8 cellular contexts compared by ENCODE assay signal in genomic region chr12:51216652-51217051, GRCh38. TPM values are rescaled to one million over a fixed set of nuclear protein-coding genes. Genes with fewer than 3 reads are reported as not detected.
DNase-seq lines count a peak whose midpoint lies in the region; ATAC-seq and TF ChIP-seq lines count a peak whose summit lies in the region.

No MANE protein-coding gene starts in this region.

- in situ Hi-C loops in KBM-7 (cut with MboI; ENCODE audit: low pct_unique_long_range_greater_than_20kb, low sequenced_read_pairs), result no loop called here

- H3K27ac ChIP-seq in CD4-positive, CD25-positive, alpha-beta regulatory T cell (ENCODE audit: insufficient read depth, low read length, poor library complexity, severe bottlenecking), result peak overlapping the region; percentile 92
- H3K27ac ChIP-seq in OCI-LY1 (ENCODE audit: low read depth, low read length, poor library complexity, severe bottlenecking) (no peak overlapping the region), ovary (peak overlapping the region; percentile 98 to 99)

- H3F3A ChIP-seq in OCI-LY1 (ENCODE audit: insufficient read depth, low read length), result peaks cover 13% of the 10 kb centered on the region; the same call in 1 of the 2 replicates

- no peaks in the 10 kb centered on the region for H3K9me3 ChIP-seq in CD4-positive, CD25-positive, alpha-beta regulatory T cell (ENCODE audit: control insufficient read depth in 2 of 2, low read length in 2 of 2)
- H3K9me3 ChIP-seq in OCI-LY1 (ENCODE audit: low read length), result no peaks in the 10 kb centered on the region
- H3K9me3 ChIP-seq in ovary, result no peaks in the 10 kb centered on the region

- no peak overlapping the region for H2AFZ ChIP-seq in OCI-LY1 (ENCODE audit: low read length)

- 7 to 16% (median 11%) methylated on average over 7 of the region's 7 CpGs for WGBS in ovary, 3 donors

- H3K36me3 ChIP-seq in CD4-positive, CD25-positive, alpha-beta regulatory T cell (ENCODE audit: control insufficient read depth, insufficient read depth, low read length), result no peaks in the 10 kb centered on the region
- H3K36me3 ChIP-seq in OCI-LY1 (ENCODE audit: insufficient read depth, low read length), result no peaks in the 10 kb centered on the region; the same call in 1 of the 2 replicates
- H3K36me3 ChIP-seq in ovary, result no peaks in the 10 kb centered on the region

- no peaks in the 10 kb centered on the region for H3K27me3 ChIP-seq in CD4-positive, CD25-positive, alpha-beta regulatory T cell (ENCODE audit: control insufficient read depth, insufficient read depth, low read length)
- H3K27me3 ChIP-seq in OCI-LY1 (ENCODE audit: insufficient read depth, low read length) (no peaks in the 10 kb centered on the region), ovary (no peaks in the 10 kb centered on the region)

- no peaks in the 10 kb centered on the region for H4K20me1 ChIP-seq in OCI-LY1 (ENCODE audit: insufficient read depth, low read length)

- no peaks in the 10 kb centered on the region for H3K9me3 Mint-ChIP-seq in CD4-positive, CD25-positive, alpha-beta regulatory T cell
- no peaks in the 10 kb centered on the region for H3K9me3 Mint-ChIP-seq in endothelial cell (ENCODE audit: unreplicated experiment)

- H3K4me2 ChIP-seq in OCI-LY1 (ENCODE audit: low read length), result no peak overlapping the region

- peak overlapping the region; percentile 79 to 88 (median 82) for H3K4me3 Mint-ChIP-seq in CD4-positive, CD25-positive, alpha-beta regulatory T cell
- peak overlapping the region; percentile 78 for H3K4me3 Mint-ChIP-seq in endothelial cell (ENCODE audit: unreplicated experiment)

- peak overlapping the region; percentile 88 to 97 (median 95) for H3K27ac Mint-ChIP-seq in CD4-positive, CD25-positive, alpha-beta regulatory T cell
- H3K27ac Mint-ChIP-seq in endothelial cell (ENCODE audit: unreplicated experiment), result peak overlapping the region; percentile 65

- no peaks in the 10 kb centered on the region for H3K79me2 ChIP-seq in OCI-LY1 (ENCODE audit: insufficient read depth, low read length)

- peaks cover 9% of the 10 kb centered on the region for H3K36me3 Mint-ChIP-seq in CD4-positive, CD25-positive, alpha-beta regulatory T cell
- H3K36me3 Mint-ChIP-seq in endothelial cell (ENCODE audit: low read depth, unreplicated experiment), result no peaks in the 10 kb centered on the region

- H3K4me3 ChIP-seq in CD4-positive, CD25-positive, alpha-beta regulatory T cell (ENCODE audit: low read depth, low read length), result peak overlapping the region; percentile 41
- H3K4me3 ChIP-seq in OCI-LY1 (ENCODE audit: low read depth, low read length, poor library complexity, severe bottlenecking) (peak overlapping the region; percentile 78), ovary (peak overlapping the region; percentile 64)

- no peak for ATAC-seq in CD4-positive, CD25-positive, alpha-beta regulatory T cell (ENCODE audit: low read depth in 2 of 2)
- ATAC-seq in GM21423 (IDR thresholded peaks at IDR 0.05; ENCODE audit: unreplicated experiment), result no peak

- H3K4me1 ChIP-seq in CD4-positive, CD25-positive, alpha-beta regulatory T cell (ENCODE audit: control insufficient read depth, insufficient read depth, low read length, poor library complexity, severe bottlenecking), result peaks cover 22% of the 10 kb centered on the region
- H3K4me1 ChIP-seq in OCI-LY1 (ENCODE audit: insufficient read depth, low read length, severe bottlenecking) (peaks cover 10% of the 10 kb centered on the region), ovary (ENCODE audit: insufficient read depth) (peaks cover 9% of the 10 kb centered on the region)

- no peak for TF ChIP-seq EP300 in ovary (IDR thresholded peaks at IDR 0.05)

- H3K27me3 Mint-ChIP-seq in CD4-positive, CD25-positive, alpha-beta regulatory T cell, result no peaks in the 10 kb centered on the region
- H3K27me3 Mint-ChIP-seq in endothelial cell (ENCODE audit: unreplicated experiment), result peaks cover 6% of the 10 kb centered on the region

- H3K9me2 ChIP-seq in OCI-LY1 (ENCODE audit: low read depth, low read length), result no peaks in the 10 kb centered on the region

- H3K4me1 Mint-ChIP-seq in CD4-positive, CD25-positive, alpha-beta regulatory T cell, result peaks cover 9 to 23% (median 20%) of the 10 kb centered on the region in 4 donors
- peaks cover 11% of the 10 kb centered on the region for H3K4me1 Mint-ChIP-seq in endothelial cell (ENCODE audit: unreplicated experiment)

- TF ChIP-seq CTCF in OCI-LY1 (IDR thresholded peaks at IDR 0.05; ENCODE audit: low read length), result no peak
- no peak for TF ChIP-seq CTCF in endothelial cell (IDR thresholded peaks at IDR 0.05; ENCODE audit: unreplicated experiment)
- TF ChIP-seq CTCF in ovary (IDR thresholded peaks at IDR 0.05), result no peak
- no peak for TF ChIP-seq CTCF in GM20000 (IDR thresholded peaks at IDR 0.05; ENCODE audit: extremely low read depth, missing control alignments)

- DNase-seq in CD4-positive, CD25-positive, alpha-beta regulatory T cell, result no peak
- DNase-seq in endothelial cell (ENCODE audit: low spot score) (no peak), ovary (peak in 2 of 5 donors; percentile 21 to 28), KBM-7 (no peak), occipital lobe (lab: John Stamatoyannopoulos, UW) (no peak), GM20000 (ENCODE audit: low spot score) (no peak)

- intact Hi-C loops in ovary (cut with DNase I), result loop anchor here in 1 of 4 donors (2.0 kb wide), 1 partner anchor 44 kb away; the partner anchor contains the start of gene TFCP2

- no peak overlapping the region for H3K9ac ChIP-seq in OCI-LY1 (ENCODE audit: low read length)

- no peak for TF ChIP-seq POLR2A in ovary (IDR thresholded peaks at IDR 0.05)

RNA-seq across cellular contexts. Expression of gene POU6F1, which starts 1.2 kb away (rescaled TPM):
- total RNA-seq in CD4-positive, CD25-positive, alpha-beta regulatory T cell, result 25.1 TPM
- 1 to 10 TPM in 3 of 4 donors, under 1 TPM in 1; 0.74 to 2.7 (median 2.4) TPM for polyA plus RNA-seq in CD4-positive, CD25-positive, alpha-beta regulatory T cell
- 10.8 TPM for total RNA-seq in endothelial cell (ENCODE audit: unreplicated experiment)
- total RNA-seq in ovary, result 10 to 100 TPM; 15.3 to 48.8 (median 30.2) TPM
- 10 to 100 TPM; 11.8 to 17.5 TPM for polyA plus RNA-seq in ovary
- total RNA-seq in occipital lobe, result 14.5 TPM

RNA-seq across cellular contexts. Expression of gene DAZAP2, which starts 22.0 kb away (rescaled TPM):
- 338 TPM for total RNA-seq in CD4-positive, CD25-positive, alpha-beta regulatory T cell
- 1,000 to 10,000 TPM; 1,508 to 1,956 (median 1,583) TPM for polyA plus RNA-seq in CD4-positive, CD25-positive, alpha-beta regulatory T cell
- total RNA-seq in endothelial cell (ENCODE audit: unreplicated experiment), result 28.1 TPM
- total RNA-seq in ovary, result 100 to 1,000 TPM; 123 to 254 (median 140) TPM
- polyA plus RNA-seq in ovary, result 100 to 1,000 TPM; 277 to 323 TPM
- total RNA-seq in occipital lobe, result 66.8 TPM

RNA-seq across cellular contexts. Expression of gene TFCP2, which starts 43.7 kb away (rescaled TPM):
- total RNA-seq in CD4-positive, CD25-positive, alpha-beta regulatory T cell, result 24.9 TPM
- 10 to 100 TPM in 3 of 4 donors, 1 to 10 TPM in 1; 9.0 to 12.2 (median 11.2) TPM for polyA plus RNA-seq in CD4-positive, CD25-positive, alpha-beta regulatory T cell
- total RNA-seq in endothelial cell (ENCODE audit: unreplicated experiment), result 29.5 TPM
- 10 to 100 TPM; 10.5 to 32.0 (median 22.7) TPM for total RNA-seq in ovary
- 10 to 100 TPM; 14.9 to 27.7 TPM for polyA plus RNA-seq in ovary
- 13.6 TPM for total RNA-seq in occipital lobe

RNA-seq across cellular contexts. Expression of gene SMAGP, which starts 53.6 kb away (rescaled TPM):
- 3.4 TPM for total RNA-seq in CD4-positive, CD25-positive, alpha-beta regulatory T cell
- 10 to 100 TPM in 2 of 4 donors, 1 to 10 TPM in 2; 5.7 to 13.5 (median 8.7) TPM for polyA plus RNA-seq in CD4-positive, CD25-positive, alpha-beta regulatory T cell
- total RNA-seq in endothelial cell (ENCODE audit: unreplicated experiment), result 167 TPM
- 10 to 100 TPM in 3 of 7 donors, 1 to 10 TPM in 4; 5.2 to 17.6 (median 9.4) TPM for total RNA-seq in ovary
- 10 to 100 TPM in 1 of 2 donors, 1 to 10 TPM in 1; 7.2 to 36.5 TPM for polyA plus RNA-seq in ovary
- total RNA-seq in occipital lobe, result 3.1 TPM
